34 cellular contexts compared by ENCODE assay signal in the genomic region with DNA sequence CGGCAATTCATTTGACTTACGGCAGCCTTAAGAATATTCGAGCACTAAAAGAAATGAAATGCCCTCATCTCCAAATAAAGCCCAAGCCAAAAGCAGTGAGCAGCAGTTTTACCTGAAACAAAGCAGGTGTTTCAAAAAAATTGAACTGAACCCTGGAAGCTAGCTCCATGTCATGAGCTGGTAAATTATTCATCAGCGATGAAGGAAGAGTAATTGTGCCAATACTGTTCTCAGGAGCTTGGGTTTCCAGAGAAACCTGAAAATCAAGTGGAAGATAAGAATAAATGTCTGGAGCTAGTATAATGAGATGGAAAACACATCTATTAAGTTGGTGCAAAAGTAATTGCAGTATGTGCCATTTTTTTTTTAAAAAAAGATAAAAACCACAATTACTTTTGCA.
"Had no signal": no experiment of that assay in that cellular context is flagged by ENCODE, and none has a peak within 500 bp of the region (broad histone marks: within the 10 kb centered on the region; RNA-seq: fewer than 3 reads in every experiment).

No MANE protein-coding gene starts in this region.

- H3K36me3 ChIP-seq: MG63 had no signal

- H3K27me3 ChIP-seq: MG63 had no signal

- H3K27ac ChIP-seq: KMS-11 had no signal

- H3K9me3 ChIP-seq: MG63 had no signal

- H3K9ac ChIP-seq: KMS-11 had no signal

- H3K4me3 ChIP-seq: MG63 had no signal

- DNase-seq: Karpas-422, Kasumi-1, KG1, MG63, MM.1S, MV-4-11, NCI-H1048, NCI-H1092, NCI-H1092 treated with DMSO at 0.1 percent for 48 hours, NCI-H1105, NCI-H1105 treated with DMSO at 0.1 percent for 48 hours, NCI-H1417, NCI-H1417 treated with DMSO at 0.1 percent for 48 hours, NCI-H1436, NCI-H1436 treated with DMSO at 0.1 percent for 48 hours, NCI-H146, NCI-H1694, NCI-H1694 treated with DMSO at 0.1 percent for 48 hours, NCI-H187, NCI-H187 treated with DMSO at 0.1 percent for 48 hours, NCI-H1930, NCI-H2029, NCI-H2029 treated with DMSO at 0.1 percent for 48 hours, NCI-H2081, NCI-H2081 treated with DMSO at 0.1 percent for 48 hours, NCI-H2107, NCI-H2171, NCI-H2171 treated with DMSO at 0.1 percent for 48 hours, NCI-H2227 treated with DMSO at 0.1 percent for 48 hours, NCI-H226, NCI-H345, NCI-H446, NCI-H446 treated with DMSO at 0.1 percent for 48 hours had no signal
